ENCODE assay signal across 18 cellular contexts in the genomic region with DNA sequence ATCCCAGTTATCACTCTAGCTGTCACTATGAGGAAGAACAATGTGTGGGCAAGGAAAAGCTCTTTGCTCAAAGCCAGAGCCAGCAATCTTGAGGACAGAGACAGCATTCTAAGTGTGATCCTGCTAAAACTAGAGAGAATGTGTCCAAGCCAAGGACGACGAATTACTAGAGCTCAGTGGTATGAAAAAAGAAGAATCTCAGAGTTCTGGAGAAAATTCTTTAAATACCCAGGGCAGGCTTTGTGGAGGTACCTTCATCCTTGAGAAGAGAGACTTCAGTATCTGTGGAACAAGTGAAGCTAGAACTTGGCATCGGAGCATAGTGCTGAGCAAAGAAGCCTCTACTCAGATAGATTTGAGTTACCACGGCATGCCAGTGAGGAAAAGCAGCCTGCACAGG.
DNase-seq lines count a peak whose midpoint lies in the region; ATAC-seq and TF ChIP-seq lines count a peak whose summit lies in the region.
"Had no signal": no experiment of that assay in that cellular context is flagged by ENCODE, and none has a peak within 500 bp of the region (broad histone marks: within the 10 kb centered on the region; RNA-seq: fewer than 3 reads in every experiment).

No MANE protein-coding gene starts in this region.

- H3K23ac ChIP-seq in trophoblast cell (ENCODE audit: low read length) = no peak overlapping the region

- no peak overlapping the region for H2AFZ ChIP-seq in trophoblast cell (ENCODE audit: insufficient read depth, low read length, poor library complexity)

- WGBS in trophoblast cell (ENCODE audit: extremely low coverage, insufficient coverage, insufficient read length) = no CpG with 5 or more reads among the region's 4 CpGs

- peak overlapping the region; percentile 61 for H3K27ac ChIP-seq in angular gyrus (ENCODE audit: low read depth, low read length)
- H3K27ac ChIP-seq in trophoblast cell (ENCODE audit: low read depth, low read length) = no peak overlapping the region
- peak overlapping the region; percentile 80 for H3K27ac ChIP-seq in temporal lobe (ENCODE audit: low read depth, low read length)
- H3K27ac ChIP-seq: BLaER1 treated with 17β-estradiol and CSF1 and Interleukin-3, amounts not matched to agents 10 nM and 100 nM; SJCRH30 had no signal

- H4K91ac ChIP-seq in trophoblast cell (ENCODE audit: low read depth, low read length) = no peak overlapping the region

- peaks cover 1% of the 10 kb centered on the region for H3K9me3 Mint-ChIP-seq in glutamatergic neuron (ENCODE audit: unreplicated experiment)
- H3K9me3 Mint-ChIP-seq: CD4-positive, alpha-beta memory T cell had no signal

- H3K18ac ChIP-seq in trophoblast cell (ENCODE audit: low read length) = no peak overlapping the region

- H3K4ac ChIP-seq in trophoblast cell (ENCODE audit: low read depth, low read length) = no peak overlapping the region

- no peak overlapping the region for H2AK5ac ChIP-seq in trophoblast cell (ENCODE audit: low read length)

- no peak overlapping the region for H3K4me2 ChIP-seq in trophoblast cell (ENCODE audit: low read length)

- H3K4me1 Mint-ChIP-seq in glutamatergic neuron (ENCODE audit: low read depth, unreplicated experiment) = peaks cover 29% of the 10 kb centered on the region
- H3K4me1 Mint-ChIP-seq: CD4-positive, alpha-beta memory T cell had no signal

- H3K14ac ChIP-seq in trophoblast cell (ENCODE audit: low read length) = no peak overlapping the region

- H3K27me3 Mint-ChIP-seq in glutamatergic neuron (ENCODE audit: unreplicated experiment) = no peaks in the 10 kb centered on the region

- H3K79me2 ChIP-seq in trophoblast cell (ENCODE audit: control insufficient read depth, insufficient read depth, low read length, poor library complexity) = no peaks in the 10 kb centered on the region

- ATAC-seq in GM21737 (IDR thresholded peaks at IDR 0.05; ENCODE audit: unreplicated experiment) (no peak), GM21526 (IDR thresholded peaks at IDR 0.05; ENCODE audit: low FRiP score, unreplicated experiment) (no peak), GM21367 (IDR thresholded peaks at IDR 0.05; ENCODE audit: unreplicated experiment) (no peak)

- no peak for TF ChIP-seq CTCF in glutamatergic neuron (IDR thresholded peaks at IDR 0.05; ENCODE audit: partially characterized antibody, unreplicated experiment)

- in situ Hi-C loops in ACHN (cut with HindIII; ENCODE audit: low pct_ligation_motif_present, low pct_unique_long_range_greater_than_20kb, low sequenced_read_pairs) = no loop called here

- H4K12ac ChIP-seq in trophoblast cell (ENCODE audit: low read depth, low read length) = no peak overlapping the region

- no peaks in the 10 kb centered on the region for H3K9me3 ChIP-seq in trophoblast cell (ENCODE audit: insufficient read depth, low read depth, low read length)
- H3K9me3 ChIP-seq: BLaER1 treated with 17β-estradiol and CSF1 and Interleukin-3, amounts not matched to agents 10 nM and 100 nM; SJCRH30 had no signal

- no peak overlapping the region for H3K27ac Mint-ChIP-seq in glutamatergic neuron (ENCODE audit: unreplicated experiment)
- H3K27ac Mint-ChIP-seq: CD4-positive, alpha-beta memory T cell had no signal

- H3K36me3 Mint-ChIP-seq in glutamatergic neuron (ENCODE audit: unreplicated experiment) = no peaks in the 10 kb centered on the region
- H3K36me3 Mint-ChIP-seq: CD4-positive, alpha-beta memory T cell had no signal

- no peaks in the 10 kb centered on the region for H3K79me1 ChIP-seq in trophoblast cell (ENCODE audit: low read length)

- no peak overlapping the region for H2BK120ac ChIP-seq in trophoblast cell (ENCODE audit: insufficient read depth, low read length, poor library complexity)

- H3K27me3 ChIP-seq in trophoblast cell (ENCODE audit: insufficient read depth, low read length) = no peaks in the 10 kb centered on the region
- H3K27me3 ChIP-seq: BLaER1 treated with 17β-estradiol and CSF1 and Interleukin-3, amounts not matched to agents 10 nM and 100 nM; SJCRH30 had no signal

- H3K4me3 ChIP-seq in trophoblast cell (ENCODE audit: low read depth, low read length) = no peak overlapping the region
- H3K4me3 ChIP-seq: BLaER1 treated with 17β-estradiol and CSF1 and Interleukin-3, amounts not matched to agents 10 nM and 100 nM; SJCRH30 had no signal

- H2BK5ac ChIP-seq in trophoblast cell (ENCODE audit: low read depth, low read length, poor library complexity) = no peak overlapping the region

- no peak overlapping the region for H2BK12ac ChIP-seq in trophoblast cell (ENCODE audit: low read length)

- H3K36me3 ChIP-seq in trophoblast cell (ENCODE audit: control insufficient read depth in 1 of 2, insufficient read depth in 2 of 2, low read length in 2 of 2) = no peaks in the 10 kb centered on the region
- H3K36me3 ChIP-seq: BLaER1 treated with 17β-estradiol and CSF1 and Interleukin-3, amounts not matched to agents 10 nM and 100 nM; SJCRH30 had no signal

- DNase-seq in glutamatergic neuron (no peak), trophoblast cell (peak; percentile 26 to 81), ACHN (no peak)
- DNase-seq: CD4-positive, alpha-beta memory T cell; DMS153; KG1; NCI-H1092 treated with DMSO at 0.1 percent for 48 hours; NCI-H1436 treated with DMSO at 0.1 percent for 48 hours; NCI-H2029; NCI-H2227 treated with DMSO at 0.1 percent for 48 hours; NCI-H510A; SJCRH30 had no signal

- H3K4me1 ChIP-seq in trophoblast cell (ENCODE audit: control insufficient read depth in 1 of 2, insufficient read depth in 2 of 2, low read length in 2 of 2) = peaks cover 7 to 10% of the 10 kb centered on the region in 2 experiments

- no peak overlapping the region for H3K9ac ChIP-seq in trophoblast cell (ENCODE audit: low read length)
- H3K9ac ChIP-seq: BLaER1 treated with 17β-estradiol and CSF1 and Interleukin-3, amounts not matched to agents 10 nM and 100 nM had no signal

- peak overlapping the region; percentile 7 for H3K4me3 Mint-ChIP-seq in glutamatergic neuron (ENCODE audit: unreplicated experiment)
- H3K4me3 Mint-ChIP-seq: CD4-positive, alpha-beta memory T cell had no signal

- no peak overlapping the region for H4K8ac ChIP-seq in trophoblast cell (ENCODE audit: low read depth, low read length)

Comparison
In these comparisons a context has a peak if more than half of its experiments do, and no peak if none do; other contexts are left out.
1. DNase-seq: peak in trophoblast cell (2 of 2); none in glutamatergic neuron (single experiment) and ACHN (single experiment).